ENCODE assay signal across 1 cellular context in genomic region chr1:180571060-180571831, GRCh38.
TF ChIP-seq lines count a peak whose summit lies in the region.

No MANE protein-coding gene starts in this region.

TF ChIP-seq in K562, 482 proteins besides CTCF, POLR2A, EP300 and RAD21:
- TF ChIP-seq ZHX1 (conservative IDR thresholded peaks at IDR 0.05; ENCODE audit: low read length): no peak
- no peak for TF ChIP-seq CREB3L1 (IDR thresholded peaks at IDR 0.05; ENCODE audit: borderline replicate concordance, low read depth)
- no peak for TF ChIP-seq L3MBTL2 (IDR thresholded peaks at IDR 0.05)
- TF ChIP-seq MIER1 (IDR thresholded peaks at IDR 0.05; ENCODE audit: low read depth): no peak
- TF ChIP-seq PKNOX1 (IDR thresholded peaks at IDR 0.05): 0 out of 2 replicates have a peak, but pooled peaks have one; percentile 16
- TF ChIP-seq ZBTB40 (IDR thresholded peaks at IDR 0.05): no peak
- TF ChIP-seq ZBTB40 (CRISPR knock-in tag; IDR thresholded peaks at IDR 0.05): no peak
- TF ChIP-seq NR2C2 (CRISPR knock-in tag; IDR thresholded peaks at IDR 0.05): no peak
- TF ChIP-seq NR2C2 (tag; IDR thresholded peaks at IDR 0.05): peak; percentile 88
- TF ChIP-seq CBFA2T3 (IDR thresholded peaks at IDR 0.05): no peak
- TF ChIP-seq SPI1 (IDR thresholded peaks at IDR 0.05; ENCODE audit: borderline replicate concordance, low read depth, low read length): peak; percentile 26; the same call in 1 of the 2 replicates
- TF ChIP-seq KDM1A (IDR thresholded peaks at IDR 0.05): peak in 1 of 2 experiments; percentile 10; a peak in 1 of 4 replicates
- TF ChIP-seq ETV1 (tag; conservative IDR thresholded peaks at IDR 0.05; ENCODE audit: low read depth): 0 out of 2 replicates have a peak, but pooled peaks have one; percentile 13
- 0 out of 2 replicates have a peak, but pooled peaks have one; percentile 23 for TF ChIP-seq CREM (IDR thresholded peaks at IDR 0.05; ENCODE audit: low read depth)
- TF ChIP-seq CREB1 (IDR thresholded peaks at IDR 0.05): no peak
- TF ChIP-seq CREB1 (CRISPR knock-in tag; IDR thresholded peaks at IDR 0.05): 0 out of 2 replicates have a peak, but pooled peaks have one; percentile 19
- TF ChIP-seq LEF1 (IDR thresholded peaks at IDR 0.05): peak; percentile 54; the same call in 1 of the 2 replicates
- TF ChIP-seq POLR2H (tag; IDR thresholded peaks at IDR 0.05; ENCODE audit: low read depth): no peak
- no peak for TF ChIP-seq SMARCA5 (IDR thresholded peaks at IDR 0.05)
- TF ChIP-seq FOXM1 (IDR thresholded peaks at IDR 0.05; ENCODE audit: low read depth): no peak
- TF ChIP-seq FOXM1 (CRISPR knock-in tag; IDR thresholded peaks at IDR 0.05; ENCODE audit: low read depth): no peak
- no peak for TF ChIP-seq CEBPG (CRISPR knock-in tag; IDR thresholded peaks at IDR 0.05)
- TF ChIP-seq CEBPG (tag; conservative IDR thresholded peaks at IDR 0.05 in 1 of 2, IDR thresholded peaks at IDR 0.05 in 1 of 2): peak; percentile 29 to 44; a peak in 2 of 4 replicates
- no peak for TF ChIP-seq BCL6 (CRISPR knock-in tag; IDR thresholded peaks at IDR 0.05)
- TF ChIP-seq NR2C1 (IDR thresholded peaks at IDR 0.05): no peak
- TF ChIP-seq NR2C1 (tag; IDR thresholded peaks at IDR 0.05): peak; percentile 52
- TF ChIP-seq TRIM25 (IDR thresholded peaks at IDR 0.05; ENCODE audit: borderline replicate concordance): no peak
- no peak for TF ChIP-seq POLR3G (IDR thresholded peaks at IDR 0.05; ENCODE audit: extremely low read depth, insufficient read length, insufficient replicate concordance)
- TF ChIP-seq SMARCA4 (IDR thresholded peaks at IDR 0.05): no peak
- no peak for TF ChIP-seq CUX1 (CRISPR knock-in tag; IDR thresholded peaks at IDR 0.05)
- TF ChIP-seq MLX (CRISPR knock-in tag; conservative IDR thresholded peaks at IDR 0.05): 0 out of 4 replicates have a peak, but pooled peaks of 1 of the 2 experiments have one; percentile 46
- TF ChIP-seq CEBPB (tag; IDR thresholded peaks at IDR 0.05): peak; percentile 28; the same call in 1 of the 2 replicates
- no peak for TF ChIP-seq POLR2AphosphoS2 (IDR thresholded peaks at IDR 0.05; ENCODE audit: low read length)
- TF ChIP-seq ESRRA (IDR thresholded peaks at IDR 0.05; ENCODE audit: borderline replicate concordance, low read depth): peak; percentile 38; the same call in 1 of the 2 replicates
